14 cellular contexts compared by ENCODE assay signal in the genomic region with DNA sequence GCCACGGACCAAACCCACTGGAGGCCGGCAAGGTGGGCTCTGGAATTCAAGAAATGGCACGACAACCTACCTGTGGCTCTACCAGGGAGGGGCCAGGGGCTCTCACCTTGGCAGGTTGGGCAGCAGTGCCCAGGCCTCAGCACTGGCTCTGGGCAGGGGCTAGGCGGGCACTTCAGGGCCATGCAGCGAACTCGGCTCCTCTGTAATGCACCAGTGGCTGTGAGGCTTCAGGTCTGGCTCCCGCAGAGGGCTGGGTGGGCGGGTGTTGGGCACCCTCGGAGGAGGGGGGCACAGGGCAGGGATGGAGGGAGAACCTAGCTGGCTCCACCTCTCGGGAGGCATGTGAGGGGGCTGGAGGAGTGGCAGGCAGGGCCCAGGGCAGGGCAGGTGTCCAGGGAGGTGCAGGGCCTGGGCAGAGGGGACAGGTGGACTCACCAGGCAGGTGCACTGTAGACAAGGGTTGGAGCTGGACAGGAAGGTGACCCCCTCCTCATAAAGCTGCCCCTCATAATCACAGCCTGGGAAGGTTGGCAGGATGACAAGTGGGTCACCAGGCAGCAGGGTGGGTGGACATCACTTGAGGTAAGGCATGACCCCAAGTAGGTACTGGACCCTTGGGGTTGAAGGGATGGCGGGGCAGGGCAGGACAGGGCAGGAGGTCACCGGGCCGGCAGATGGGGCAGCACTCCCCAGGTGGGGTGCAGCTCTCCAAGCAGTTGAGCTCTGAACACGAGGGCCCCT. TPM values are rescaled to one million over a fixed set of nuclear protein-coding genes. Genes with fewer than 3 reads are reported as not detected.
DNase-seq lines count a peak whose midpoint lies in the region; ATAC-seq and TF ChIP-seq lines count a peak whose summit lies in the region.
"Had no signal": no experiment of that assay in that cellular context is flagged by ENCODE, and none has a peak within 500 bp of the region (broad histone marks: within the 10 kb centered on the region; RNA-seq: fewer than 3 reads in every experiment).

No MANE protein-coding gene starts in this region.

- H3F3A ChIP-seq in MM.1S (ENCODE audit: insufficient read depth, low read length): no peaks in the 10 kb centered on the region

- TF ChIP-seq EP300 in sigmoid colon (IDR thresholded peaks at IDR 0.05): no peak

- H3K4me3 ChIP-seq in MM.1S (ENCODE audit: low read length) (no peak overlapping the region), epithelial cell of proximal tubule (ENCODE audit: low read depth, low read length) (peak overlapping the region; percentile 31), sigmoid colon (no peak overlapping the region), MG63 (no peak overlapping the region), left lung (no peak overlapping the region)
- H3K4me3 ChIP-seq: mucosa of descending colon, SK-N-MC, vagina had no signal

- H3K79me2 ChIP-seq in MM.1S (ENCODE audit: low read length): no peaks in the 10 kb centered on the region

- peak overlapping the region; percentile 64; the same call in 1 of the 2 replicates for H3K4me2 ChIP-seq in MM.1S (ENCODE audit: low read depth, low read length)

- intact Hi-C loops in sigmoid colon (cut with DNase I): no loop called here
- intact Hi-C loops in left lung (cut with DNase I): loop anchor here in 1 of 2 donors (5.0 kb wide), 1 partner anchor 189 kb away; no protein-coding TSS in a partner anchor

- TF ChIP-seq CTCF in MM.1S (IDR thresholded peaks at IDR 0.05; ENCODE audit: low read length) (no peak), epithelial cell of proximal tubule (conservative IDR thresholded peaks at IDR 0.05; ENCODE audit: low read depth, low read length) (no peak), sigmoid colon (IDR thresholded peaks at IDR 0.05) (no peak), left lung (IDR thresholded peaks at IDR 0.05) (no peak)

- H3K9me3 ChIP-seq in MM.1S (replicated peaks; ENCODE audit: insufficient read depth, low read length): no peaks in the 10 kb centered on the region
- H3K9me3 ChIP-seq in sigmoid colon: no peaks in the 10 kb centered on the region
- H3K9me3 ChIP-seq in MG63: no peaks in the 10 kb centered on the region
- H3K9me3 ChIP-seq in left lung: peaks cover 0 to 9% of the 10 kb centered on the region in 2 donors
- H3K9me3 ChIP-seq: mucosa of descending colon, vagina had no signal

- no peaks in the 10 kb centered on the region for H4K20me1 ChIP-seq in MM.1S (ENCODE audit: insufficient read depth, low read length)

- peak; percentile 29 for DNase-seq in activated CD4-positive, CD25-positive, alpha-beta regulatory T cell treated with anti-CD3 and anti-CD28 coated beads, Interleukin-2, amount 50 U/mL, for 72 hours
- DNase-seq in activated CD4-positive, CD25-positive, alpha-beta regulatory T cell (lab: John Stamatoyannopoulos, UW): no peak
- DNase-seq in MM.1S: no peak
- DNase-seq in epithelial cell of proximal tubule (ENCODE audit: low read depth): no peak
- DNase-seq in sigmoid colon: peak; percentile 63
- DNase-seq in MG63: no peak
- no peak for DNase-seq in left lung
- DNase-seq: T1000 had no signal

- H3K36me3 ChIP-seq in MM.1S (replicated peaks; ENCODE audit: insufficient read depth, low read length) (no peaks in the 10 kb centered on the region), sigmoid colon (no peaks in the 10 kb centered on the region), MG63 (no peaks in the 10 kb centered on the region), left lung (no peaks in the 10 kb centered on the region)
- H3K36me3 ChIP-seq: vagina had no signal

- H3K27ac ChIP-seq in MM.1S (ENCODE audit: low read length) (no peak overlapping the region), sigmoid colon (no peak overlapping the region), left lung (no peak overlapping the region)
- H3K27ac ChIP-seq: SK-N-MC, vagina had no signal

- H3K4me1 ChIP-seq in MM.1S (ENCODE audit: low read length) (0 out of 2 replicates have a peak, but pooled peaks cover 5% of the 10 kb centered on the region), sigmoid colon (no peaks in the 10 kb centered on the region), left lung (no peaks in the 10 kb centered on the region)

- no peaks in the 10 kb centered on the region for H3K9me2 ChIP-seq in MM.1S (replicated peaks; ENCODE audit: insufficient read depth, low read length)

- H3K27me3 ChIP-seq in MM.1S (replicated peaks; ENCODE audit: insufficient read depth, low read length) (no peaks in the 10 kb centered on the region), sigmoid colon (peaks cover 0 to 27% (median 0%) of the 10 kb centered on the region in 3 donors), MG63 (no peaks in the 10 kb centered on the region), left lung (peaks cover 0 to 54% of the 10 kb centered on the region in 2 donors)
- H3K27me3 ChIP-seq: vagina had no signal

- ATAC-seq in HG03432 (IDR thresholded peaks at IDR 0.05; ENCODE audit: unreplicated experiment) (no peak), left lung (no peak)

- H3K9ac ChIP-seq in MM.1S (ENCODE audit: low read length): no peak overlapping the region; the same call in 1 of the 2 replicates

- H2AFZ ChIP-seq in MM.1S (ENCODE audit: low read length): peak overlapping the region; percentile 89

- WGBS in sigmoid colon, 2 donors: 81 to 86% methylated on average over 14 of the region's 14 CpGs

- no peak for TF ChIP-seq POLR2A in sigmoid colon (IDR thresholded peaks at IDR 0.05)

RNA-seq across cellular contexts. Expression of a gene that starts 6.7 kb away (rescaled TPM):
- 0.51 and 5.2 TPM in 2 replicates for total RNA-seq in epithelial cell of proximal tubule
- under 1 TPM in 3 of 4 donors, not detected in 1; 0.14 to 0.36 (median 0.28) TPM for total RNA-seq in sigmoid colon
- polyA plus RNA-seq in sigmoid colon: under 1 TPM in 1 of 3 donors, not detected in 2; 0.42 TPM
- total RNA-seq in MG63 (2014; rRNA removed; shearing (Covaris generic); ENCODE audit: low replicate concordance): not detected in 2 replicates
- 1 to 10 TPM; 1.5 to 1.7 TPM for total RNA-seq in left lung
- total RNA-seq: activated CD8-positive, alpha-beta T cell treated with anti-CD3 and anti-CD28 coated beads for 36 hours had no signal
- polyA plus RNA-seq: BJ had no signal

RNA-seq across cellular contexts. Expression of a gene that starts 33.9 kb away (rescaled TPM):
- total RNA-seq in epithelial cell of proximal tubule: 4.2 and 8.5 TPM in 2 replicates
- total RNA-seq in sigmoid colon: 10 to 100 TPM in 1 of 4 donors, 1 to 10 TPM in 3; 6.0 to 15.3 (median 8.1) TPM
- polyA plus RNA-seq in sigmoid colon: 10 to 100 TPM in 1 of 3 donors, 1 to 10 TPM in 2; 4.6 to 11.3 (median 4.8) TPM
- total RNA-seq in MG63 (2014; rRNA removed; shearing (Covaris generic); ENCODE audit: low replicate concordance): 0.89 and 2.4 TPM in 2 replicates
- total RNA-seq in left lung: 10 to 100 TPM; 18.2 to 35.5 TPM

RNA-seq across cellular contexts. Expression of a gene that starts 41.1 kb away (rescaled TPM):
- 69.5 and 134 TPM in 2 replicates for total RNA-seq in epithelial cell of proximal tubule
- total RNA-seq in sigmoid colon: 100 to 1,000 TPM in 3 of 4 donors, 10 to 100 TPM in 1; 96.7 to 138 (median 131) TPM
- 100 to 1,000 TPM; 148 to 214 (median 183) TPM for polyA plus RNA-seq in sigmoid colon
- 83.6 and 97.0 TPM in 2 replicates for total RNA-seq in MG63 (2014; rRNA removed; shearing (Covaris generic); ENCODE audit: low replicate concordance)
- total RNA-seq in left lung: 100 to 1,000 TPM; 192 to 200 TPM

Comparison
In these comparisons a context has a peak if more than half of its experiments do, and no peak if none do; other contexts are left out.
1. DNase-seq: peak in activated CD4-positive, CD25-positive, alpha-beta regulatory T cell treated with anti-CD3 and anti-CD28 coated beads, Interleukin-2, amount 50 U/mL, for 72 hours (single experiment) and sigmoid colon (single experiment); none in activated CD4-positive, CD25-positive, alpha-beta regulatory T cell (0 of 4), MM.1S (single experiment), epithelial cell of proximal tubule (single experiment), MG63 (single experiment) and left lung (0 of 2).